ENCODE assay signal across 17 cellular contexts in the genomic region with DNA sequence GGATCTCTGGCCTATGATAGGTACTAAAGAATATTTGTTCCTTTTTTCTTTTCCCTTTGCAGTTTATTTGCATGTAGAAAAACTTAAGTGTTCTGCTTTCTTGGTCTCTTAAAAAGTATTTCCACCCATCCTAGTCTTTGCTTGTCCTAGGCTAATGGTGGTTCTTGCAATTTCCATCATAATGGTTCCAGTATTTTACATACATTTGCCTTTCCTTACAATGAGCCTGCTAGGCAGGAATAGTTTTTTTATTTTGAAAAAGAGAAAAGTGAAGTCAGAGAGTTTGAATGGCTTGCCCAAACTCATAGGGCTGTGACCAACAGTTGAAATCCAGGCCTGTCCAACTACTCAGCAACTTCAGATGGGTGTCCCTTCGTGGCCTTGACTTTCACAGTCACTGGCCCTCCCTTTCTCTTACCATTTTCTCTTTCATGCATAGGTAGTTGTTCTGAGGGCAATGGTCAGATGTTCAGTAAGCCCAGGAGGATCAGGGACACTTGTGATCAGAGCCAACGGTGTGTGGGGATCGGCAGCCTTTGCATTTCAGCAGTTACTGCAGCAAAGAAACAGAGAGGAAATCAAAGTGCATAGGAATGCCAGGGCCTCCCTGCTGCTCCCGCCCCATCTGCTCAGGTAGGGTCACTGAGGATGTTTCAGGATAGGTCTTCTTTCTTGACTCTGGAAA.
A peak's percentile ranks its signal among the peaks of the same experiment; 100 is the strongest.
DNase-seq lines count a peak whose midpoint lies in the region; ATAC-seq and TF ChIP-seq lines count a peak whose summit lies in the region.
"Had no signal": no experiment of that assay in that cellular context is flagged by ENCODE, and none has a peak within 500 bp of the region (broad histone marks: within the 10 kb centered on the region; RNA-seq: fewer than 3 reads in every experiment).

No MANE protein-coding gene starts in this region.

- H3K27me3 ChIP-seq in H9 (ENCODE audit: insufficient read depth, low read length): no peaks in the 10 kb centered on the region
- H3K27me3 ChIP-seq in iPS-20b (ENCODE audit: insufficient read depth, low read length): no peaks in the 10 kb centered on the region
- H3K27me3 ChIP-seq in upper lobe of right lung: no peaks in the 10 kb centered on the region
- H3K27me3 ChIP-seq in esophagus muscularis mucosa: no peaks in the 10 kb centered on the region
- H3K27me3 ChIP-seq: Peyer's patch had no signal

- no CpG with 5 or more reads among the region's 4 CpGs for WGBS in H9 (ENCODE audit: extremely low coverage, insufficient read length, low lambda C conversion rate)
- 78% methylated on average over 4 of the region's 4 CpGs for WGBS in esophagus muscularis mucosa

- H3K27ac Mint-ChIP-seq in H9: peak overlapping the region; percentile 95 to 100 (median 99)
- H3K27ac Mint-ChIP-seq in dendritic cell treated with granulocyte-macrophage colony-stimulating factor and Interleukin-4, amounts not matched to agents 40 ng/mL and 50 ng/mL, for 4 days: peak overlapping the region; percentile 96
- H3K27ac Mint-ChIP-seq: B cell; CD8-positive, alpha-beta memory T cell had no signal

- H3K79me2 ChIP-seq in H9 (ENCODE audit: insufficient read depth, low read length): no peaks in the 10 kb centered on the region

- no peak for ATAC-seq in upper lobe of right lung
- no peak for ATAC-seq in HG02571 (IDR thresholded peaks at IDR 0.05; ENCODE audit: unreplicated experiment)
- ATAC-seq: HepG2 had no signal

- H2BK15ac ChIP-seq in H9 (ENCODE audit: low read depth, low read length): no peak overlapping the region

- peak overlapping the region; percentile 83 for H3K14ac ChIP-seq in H9 (ENCODE audit: insufficient read depth, low read length)

- no peaks in the 10 kb centered on the region; a peak in 1 of 5 replicates for H3K9me3 Mint-ChIP-seq in H9
- H3K9me3 Mint-ChIP-seq in dendritic cell treated with granulocyte-macrophage colony-stimulating factor and Interleukin-4, amounts not matched to agents 40 ng/mL and 50 ng/mL, for 4 days: no peaks in the 10 kb centered on the region

- no peak overlapping the region for H3K56ac ChIP-seq in H9 (ENCODE audit: insufficient read length, low read depth, low read length)

- peak overlapping the region; percentile 81 for H4K5ac ChIP-seq in H9 (ENCODE audit: insufficient read length, low read depth, low read length)

- H3K4me2 ChIP-seq in H9 (ENCODE audit: insufficient read depth, insufficient read length, low read length): peak overlapping the region; percentile 62
- H3K4me2 ChIP-seq: KMS-11 had no signal

- H3K18ac ChIP-seq in H9 (ENCODE audit: insufficient read length, low read depth, low read length): peak overlapping the region; percentile 53

- H3K4ac ChIP-seq in H9 (ENCODE audit: low read depth, low read length): no peak overlapping the region

- no peaks in the 10 kb centered on the region for H3K79me1 ChIP-seq in H9 (ENCODE audit: insufficient read depth, low read depth, low read length, poor library complexity, severe bottlenecking)

- peaks cover 14% of the 10 kb centered on the region; the same call in 1 of the 2 replicates for H3K4me1 ChIP-seq in H9 (ENCODE audit: insufficient read depth, low read length)
- peaks cover 16% of the 10 kb centered on the region for H3K4me1 ChIP-seq in iPS-20b (ENCODE audit: insufficient read depth, low read length)
- no peaks in the 10 kb centered on the region for H3K4me1 ChIP-seq in upper lobe of right lung
- H3K4me1 ChIP-seq in esophagus muscularis mucosa: no peaks in the 10 kb centered on the region
- H3K4me1 ChIP-seq: Peyer's patch had no signal

- H3K9ac ChIP-seq in H9 (ENCODE audit: extremely low read depth, insufficient read length, low read length) (no peak overlapping the region), iPS-20b (ENCODE audit: low read depth, low read length) (peak overlapping the region; percentile 43; the same call in 1 of the 2 replicates)
- H3K9ac ChIP-seq: KMS-11 had no signal

- no peak for TF ChIP-seq CTCF in H9 (conservative IDR thresholded peaks at IDR 0.05)
- no peak for TF ChIP-seq CTCF in upper lobe of right lung (IDR thresholded peaks at IDR 0.05)
- TF ChIP-seq CTCF in esophagus muscularis mucosa (IDR thresholded peaks at IDR 0.05): no peak

- peak overlapping the region; percentile 54 for H2AFZ ChIP-seq in H9 (ENCODE audit: low read length)

- no peaks in the 10 kb centered on the region for H3K27me3 Mint-ChIP-seq in H9 (ENCODE audit: low read depth)
- H3K27me3 Mint-ChIP-seq in dendritic cell treated with granulocyte-macrophage colony-stimulating factor and Interleukin-4, amounts not matched to agents 40 ng/mL and 50 ng/mL, for 4 days: no peaks in the 10 kb centered on the region

- peak overlapping the region; percentile 30; the same call in 1 of the 2 replicates for H3K4me3 ChIP-seq in iPS-20b (ENCODE audit: low read length)
- no peak overlapping the region for H3K4me3 ChIP-seq in upper lobe of right lung
- no peak overlapping the region for H3K4me3 ChIP-seq in esophagus muscularis mucosa
- H3K4me3 ChIP-seq: Peyer's patch had no signal

- TF ChIP-seq EP300 in esophagus muscularis mucosa (IDR thresholded peaks at IDR 0.05): no peak

- H4K8ac ChIP-seq in H9 (replicated peaks; ENCODE audit: insufficient read length, low read depth, low read length): no peak overlapping the region

- H3K23ac ChIP-seq in H9 (ENCODE audit: insufficient read length, low read depth, low read length): no peak overlapping the region

- DNase-seq in H9 (peak; percentile 66), upper lobe of right lung (no peak), esophagus muscularis mucosa (ENCODE audit: extremely low spot score) (no peak), iPS-NIHi11 (ENCODE audit: low spot score) (no peak)
- DNase-seq: CD8-positive, alpha-beta memory T cell; DND-41; NCI-H1092; NCI-H146; NCI-H2081 treated with DMSO at 0.1 percent for 48 hours; NCI-H510A had no signal

- no peaks in the 10 kb centered on the region for H3K23me2 ChIP-seq in H9 (ENCODE audit: insufficient read length, low read depth, low read length, poor library complexity, severe bottlenecking)

- no peak overlapping the region for H2BK12ac ChIP-seq in H9 (ENCODE audit: insufficient read length, low read depth, low read length)

- H2BK5ac ChIP-seq in H9 (ENCODE audit: insufficient read length, low read length): peak overlapping the region; percentile 88

- H3K27ac ChIP-seq in H9 (ENCODE audit: insufficient read length, low read depth, low read length) (peak overlapping the region; percentile 98), iPS-20b (ENCODE audit: low read length) (peak overlapping the region; percentile 41), upper lobe of right lung (peak overlapping the region; percentile 24), esophagus muscularis mucosa (replicated peaks in 1 of 4) (no peak overlapping the region)
- H3K27ac ChIP-seq: KMS-11, Peyer's patch had no signal

- H4K20me1 ChIP-seq in H9 (ENCODE audit: control insufficient read depth, insufficient read depth, insufficient read length): no peaks in the 10 kb centered on the region

- H3K36me3 ChIP-seq in iPS-20b (ENCODE audit: insufficient read depth, low read depth, low read length) (no peaks in the 10 kb centered on the region), upper lobe of right lung (no peaks in the 10 kb centered on the region), esophagus muscularis mucosa (no peaks in the 10 kb centered on the region)
- H3K36me3 ChIP-seq: Peyer's patch had no signal

- H3K4me1 Mint-ChIP-seq in H9: peaks cover 28 to 33% of the 10 kb centered on the region in 2 experiments
- peaks cover 47% of the 10 kb centered on the region for H3K4me1 Mint-ChIP-seq in dendritic cell treated with granulocyte-macrophage colony-stimulating factor and Interleukin-4, amounts not matched to agents 40 ng/mL and 50 ng/mL, for 4 days (ENCODE audit: low read depth)
- H3K4me1 Mint-ChIP-seq: CD8-positive, alpha-beta memory T cell had no signal

- H3K9me3 ChIP-seq in H9 (ENCODE audit: control insufficient read depth, low read depth, low read length) (no peaks in the 10 kb centered on the region), iPS-20b (ENCODE audit: insufficient read depth, low read depth, low read length) (no peaks in the 10 kb centered on the region), upper lobe of right lung (no peaks in the 10 kb centered on the region), esophagus muscularis mucosa (no peaks in the 10 kb centered on the region)
- H3K9me3 ChIP-seq: Peyer's patch had no signal

- H2BK120ac ChIP-seq in H9 (ENCODE audit: low read depth, low read length, poor library complexity, severe bottlenecking): no peak overlapping the region

- no peak overlapping the region for H2AK5ac ChIP-seq in H9 (ENCODE audit: insufficient read length, low read length)

- intact Hi-C loops in dendritic cell treated with granulocyte-macrophage colony-stimulating factor and Interleukin-4, amounts not matched to agents 40 ng/mL and 50 ng/mL, for 4 days (cut with micrococcal nuclease): loop anchor here (2.0 kb wide), 1 partner anchor 36 kb away; no protein-coding TSS in a partner anchor
- intact Hi-C loops in upper lobe of right lung (cut with DNase I) (no loop called here), esophagus muscularis mucosa (cut with DNase I) (no loop called here)

- no peaks in the 10 kb centered on the region for H3K36me3 Mint-ChIP-seq in H9 (ENCODE audit: insufficient read depth in 1 of 3, low read depth in 3 of 3)
- no peaks in the 10 kb centered on the region for H3K36me3 Mint-ChIP-seq in dendritic cell treated with granulocyte-macrophage colony-stimulating factor and Interleukin-4, amounts not matched to agents 40 ng/mL and 50 ng/mL, for 4 days (ENCODE audit: low read depth)
- H3K36me3 Mint-ChIP-seq: CD8-positive, alpha-beta memory T cell had no signal

- no peak for TF ChIP-seq POLR2A in esophagus muscularis mucosa (IDR thresholded peaks at IDR 0.05; ENCODE audit: low read depth)

- no peak overlapping the region for H3T11ph ChIP-seq in H9 (ENCODE audit: low read length)

- H2BK20ac ChIP-seq in H9 (ENCODE audit: low read depth, low read length, poor library complexity, severe bottlenecking): no peak overlapping the region

- no peak overlapping the region for H4K91ac ChIP-seq in H9 (ENCODE audit: insufficient read length, low read depth, low read length)

- H3K4me3 Mint-ChIP-seq in H9: peak overlapping the region; percentile 5 to 39; a peak in 2 of 5 replicates
- H3K4me3 Mint-ChIP-seq in dendritic cell treated with granulocyte-macrophage colony-stimulating factor and Interleukin-4, amounts not matched to agents 40 ng/mL and 50 ng/mL, for 4 days: no peak overlapping the region
- H3K4me3 Mint-ChIP-seq: B cell; CD8-positive, alpha-beta memory T cell had no signal

Comparison
In these comparisons a context has a peak if more than half of its experiments do, and no peak if none do; other contexts are left out.
1. H3K27ac ChIP-seq: peak in H9 (single experiment), iPS-20b (single experiment) and upper lobe of right lung (single experiment); none in esophagus muscularis mucosa (0 of 4).